In the genomic region with DNA sequence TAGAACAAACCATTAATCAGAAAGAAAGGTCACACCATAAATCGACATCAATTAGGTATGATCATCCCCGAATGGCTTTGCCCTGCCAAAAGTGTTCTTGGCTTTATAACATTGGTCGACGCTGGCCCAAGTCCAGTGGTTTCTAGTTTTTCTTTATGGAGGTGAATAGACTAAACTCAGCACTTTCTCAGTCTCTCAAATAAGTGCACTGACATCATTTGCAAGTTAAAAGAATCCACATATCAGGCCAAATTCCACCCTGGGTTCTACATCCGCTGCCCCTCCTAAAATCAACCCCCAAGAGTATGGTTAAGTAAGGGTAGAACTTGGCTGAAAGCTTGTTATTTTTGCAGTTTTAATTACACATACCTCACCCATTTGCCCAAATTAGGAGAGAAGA, we compare ENCODE assay signal across 30 cellular contexts.
"Had no signal": no experiment of that assay in that cellular context is flagged by ENCODE, and none has a peak within 500 bp of the region (broad histone marks: within the 10 kb centered on the region; RNA-seq: fewer than 3 reads in every experiment).

No MANE protein-coding gene starts in this region.

- H3K27ac ChIP-seq: brain microvascular endothelial cell, coronary artery, dorsolateral prefrontal cortex, WERI-Rb-1 had no signal

- H3K4me3 ChIP-seq: ascending aorta, coronary artery, dorsolateral prefrontal cortex had no signal

- H3K27me3 Mint-ChIP-seq: activated naive CD4-positive, alpha-beta T cell treated with anti-CD3 and anti-CD28 coated beads, Interleukin-2, amount 10 ng/mL, durations not matched to agents 7 days and 5 days; dendritic cell treated with granulocyte-macrophage colony-stimulating factor and Interleukin-4, amounts not matched to agents 40 ng/mL and 50 ng/mL, for 4 days had no signal

- H3K27me3 ChIP-seq: ascending aorta, brain microvascular endothelial cell had no signal

- H3K4me1 Mint-ChIP-seq: activated B cell treated with CpG ODN at 0.5 μM for 24 hours; activated naive CD4-positive, alpha-beta T cell treated with anti-CD3 and anti-CD28 coated beads, Interleukin-2, amount 10 ng/mL, durations not matched to agents 7 days and 5 days; central memory CD8-positive, alpha-beta T cell; endodermal cell; T-helper 17 cell had no signal

- H3K9me3 ChIP-seq: ascending aorta had no signal

- H3K27ac Mint-ChIP-seq: activated B cell treated with CpG ODN at 0.5 μM for 24 hours; activated CD8-positive, alpha-beta T cell treated with anti-CD3 and anti-CD28 coated beads for 36 hours; activated naive CD4-positive, alpha-beta T cell treated with anti-CD3 and anti-CD28 coated beads, Interleukin-2, amount 10 ng/mL, durations not matched to agents 7 days and 5 days; activated naive CD4-positive, alpha-beta T cell treated with anti-CD3 and anti-CD28 coated beads, Interleukin-2, amount 50 U/mL, for 72 hours; activated T-helper 1 cell treated with anti-CD3 and anti-CD28 coated beads, Interleukin-12 subunit alpha, Interleukin-12 subunit beta, Interleukin-2, Interleukin-4 antibody, amounts not matched to agents 30 ng/mL and 10 ng/mL and 1 ng/mL, durations not matched to agents 14 hours and 24 hours and 36 hours; activated T-helper 2 cell treated with anti-CD3 and anti-CD28 coated beads, Interferon-gamma antibody, Interleukin-2, Interleukin-4, amounts not matched to agents 10 μg/mL and 5 μg/mL and 100 μg/mL, durations not matched to agents 14 hours and 24 hours and 36 hours; dendritic cell treated with granulocyte-macrophage colony-stimulating factor and Interleukin-4, amounts not matched to agents 40 ng/mL and 50 ng/mL, for 4 days; endodermal cell; T-helper 17 cell; T-helper 2 cell treated with Interferon-gamma antibody and Interleukin-4, amounts not matched to agents 5 μg/mL and 100 μg/mL, for 36 hours had no signal

- H3K9me3 Mint-ChIP-seq: activated B cell treated with CpG ODN at 0.5 μM for 24 hours; activated CD8-positive, alpha-beta T cell treated with anti-CD3 and anti-CD28 coated beads for 36 hours; activated naive CD4-positive, alpha-beta T cell treated with anti-CD3 and anti-CD28 coated beads, Interleukin-2, amount 10 ng/mL, durations not matched to agents 7 days and 5 days; activated T-helper 1 cell treated with anti-CD3 and anti-CD28 coated beads, Interleukin-12 subunit alpha, Interleukin-12 subunit beta, Interleukin-2, Interleukin-4 antibody, amounts not matched to agents 30 ng/mL and 10 ng/mL and 1 ng/mL, durations not matched to agents 14 hours and 24 hours and 36 hours; activated T-helper 2 cell treated with anti-CD3 and anti-CD28 coated beads, Interferon-gamma antibody, Interleukin-2, Interleukin-4, amounts not matched to agents 10 μg/mL and 5 μg/mL and 100 μg/mL, durations not matched to agents 14 hours and 24 hours and 36 hours; dendritic cell treated with granulocyte-macrophage colony-stimulating factor and Interleukin-4, amounts not matched to agents 40 ng/mL and 50 ng/mL, for 4 days; endodermal cell; T-helper 2 cell treated with Interferon-gamma antibody and Interleukin-4, amounts not matched to agents 5 μg/mL and 100 μg/mL, for 36 hours had no signal

- H3K36me3 ChIP-seq: ascending aorta, brain microvascular endothelial cell, WERI-Rb-1 had no signal

- ATAC-seq: activated CD4-positive, CD25-positive, alpha-beta regulatory T cell treated with anti-CD3 and anti-CD28 coated beads, Interleukin-2, amount 50 U/mL, for 24 hours; activated CD8-positive, alpha-beta T cell treated with anti-CD3 and anti-CD28 coated beads for 36 hours; activated naive CD4-positive, alpha-beta T cell treated with anti-CD3 and anti-CD28 coated beads, Interleukin-2, amount 50 U/mL, for 72 hours; esophagus mucosa; T-helper 17 cell had no signal

- DNase-seq: activated B cell treated with CpG ODN at 0.5 μM for 24 hours; activated CD4-positive, alpha-beta T cell treated with anti-CD3 and anti-CD28 coated beads for 48 hours; activated CD4-positive, alpha-beta T cell treated with anti-CD3 and anti-CD28 coated beads, Interleukin-2, amount 50 U/mL, for 1 hour; activated CD4-positive, alpha-beta T cell treated with anti-CD3 and anti-CD28 coated beads, Interleukin-2, amount 50 U/mL, for 48 hours; activated CD8-positive, alpha-beta memory T cell treated with anti-CD3 and anti-CD28 coated beads for 24 hours; activated CD8-positive, alpha-beta T cell treated with anti-CD3 and anti-CD28 coated beads for 36 hours; activated effector memory CD4-positive, alpha-beta T cell treated with anti-CD3 and anti-CD28 coated beads, Interleukin-2, amount 50 U/mL, for 16 hours; activated naive CD4-positive, alpha-beta T cell treated with anti-CD3 and anti-CD28 coated beads, Interleukin-2, amount 10 ng/mL, durations not matched to agents 7 days and 5 days; activated T-cell treated with anti-CD3 and anti-CD28 coated beads, Interleukin-2, amount 50 U/mL, for 48 hours; amygdala; brain microvascular endothelial cell; dorsolateral prefrontal cortex; effector memory CD4-positive, alpha-beta T cell; endodermal cell; foreskin fibroblast; head of caudate nucleus; T-helper 1 cell; T-helper 17 cell; T1000; WERI-Rb-1 had no signal

- H3K4me3 Mint-ChIP-seq: activated B cell treated with CpG ODN at 0.5 μM for 24 hours; activated CD8-positive, alpha-beta T cell treated with anti-CD3 and anti-CD28 coated beads for 36 hours; activated naive CD4-positive, alpha-beta T cell treated with anti-CD3 and anti-CD28 coated beads, Interleukin-2, amount 10 ng/mL, durations not matched to agents 7 days and 5 days; activated T-helper 1 cell treated with anti-CD3 and anti-CD28 coated beads, Interleukin-12 subunit alpha, Interleukin-12 subunit beta, Interleukin-2, Interleukin-4 antibody, amounts not matched to agents 30 ng/mL and 10 ng/mL and 1 ng/mL, durations not matched to agents 14 hours and 24 hours and 36 hours; central memory CD8-positive, alpha-beta T cell; dendritic cell treated with granulocyte-macrophage colony-stimulating factor and Interleukin-4, amounts not matched to agents 40 ng/mL and 50 ng/mL, for 4 days; endodermal cell; T-helper 17 cell; T-helper 2 cell treated with Interferon-gamma antibody and Interleukin-4, amounts not matched to agents 5 μg/mL and 100 μg/mL, for 36 hours had no signal

- H3K36me3 Mint-ChIP-seq: activated naive CD4-positive, alpha-beta T cell treated with anti-CD3 and anti-CD28 coated beads, Interleukin-2, amount 10 ng/mL, durations not matched to agents 7 days and 5 days had no signal
